2 cellular contexts compared by ENCODE assay signal in genomic region chr10:47725740-47726139, GRCh38. TPM values are rescaled to one million over a fixed set of nuclear protein-coding genes. Genes with fewer than 3 reads are reported as not detected.
"Had no signal": no experiment of that assay in that cellular context is flagged by ENCODE, and none has a peak within 500 bp of the region (broad histone marks: within the 10 kb centered on the region; RNA-seq: fewer than 3 reads in every experiment).

No MANE protein-coding gene starts in this region.

RNA-seq across cellular contexts. Expression of gene SYT15B, which starts 37.7 kb away (rescaled TPM):
- total RNA-seq: activated CD4-positive, alpha-beta T cell treated with anti-CD3 and anti-CD28 coated beads, Interleukin-2, amount 10 ng/mL, durations not matched to agents 24 days and 14 days; activated T-cell treated with anti-CD3 and anti-CD28 coated beads, Interleukin-2, amount 50 U/mL, for 72 hours had no signal
